Comparison of ENCODE assay signal across 7 cellular contexts in genomic region chr7:53303781-53304180, GRCh38.
"Had no signal": no experiment of that assay in that cellular context is flagged by ENCODE, and none has a peak within 500 bp of the region (broad histone marks: within the 10 kb centered on the region; RNA-seq: fewer than 3 reads in every experiment).

No MANE protein-coding gene starts in this region.

- H3K9me3 ChIP-seq: HAP-1 had no signal

- DNase-seq: HFFc6, IMR-90, KG1 had no signal

- H2AFZ ChIP-seq: GM23338 had no signal

- ATAC-seq: GM23338, HCT116, K562 had no signal

- H3K36me3 ChIP-seq: HAP-1 had no signal

- H3K4me3 ChIP-seq: GM23338, HAP-1, K562 had no signal

- H3K4me1 ChIP-seq: HAP-1 had no signal

- H3K4me2 ChIP-seq: GM23338 had no signal
